In genomic region chr6:99390896-99391295, GRCh38 we compare ENCODE assay signal across 11 cellular contexts.
"Had no signal": no experiment of that assay in that cellular context is flagged by ENCODE, and none has a peak within 500 bp of the region (broad histone marks: within the 10 kb centered on the region; RNA-seq: fewer than 3 reads in every experiment).

No MANE protein-coding gene starts in this region.

- H3K4me3 ChIP-seq: GM23248, GM23338, HAP-1 had no signal

- ATAC-seq: GM23338, HCT116 had no signal

- H3K4me1 ChIP-seq: HAP-1 had no signal

- DNase-seq: GM23248, GOT3, H7, H9, HCEC 1CT, HFFc6 had no signal

- FAIRE-seq: H1, H54 had no signal

- H3K4me2 ChIP-seq: GM23338 had no signal

- H3K9me3 ChIP-seq: HAP-1 had no signal

- H3K27ac ChIP-seq: GM23248 had no signal

- H3K36me3 ChIP-seq: HAP-1 had no signal
